In genomic region chr13:108176685-108177274, GRCh38 we compare ENCODE assay signal across 8 cellular contexts. TPM values are rescaled to one million over a fixed set of nuclear protein-coding genes. Genes with fewer than 3 reads are reported as not detected.
DNase-seq lines count a peak whose midpoint lies in the region; ATAC-seq and TF ChIP-seq lines count a peak whose summit lies in the region.

No MANE protein-coding gene starts in this region.

- no peak overlapping the region for H3K4me3 Mint-ChIP-seq in Calu3 (ENCODE audit: low read depth, unreplicated experiment)

- no peak for TF ChIP-seq CTCF in Calu3 (IDR thresholded peaks at IDR 0.05; ENCODE audit: unreplicated experiment)
- TF ChIP-seq CTCF in esophagus squamous epithelium (IDR thresholded peaks at IDR 0.05): no peak

- H3K4me3 ChIP-seq in SJSA1: no peak overlapping the region
- H3K4me3 ChIP-seq in esophagus squamous epithelium: no peak overlapping the region

- DNase-seq in Calu3: peak; percentile 3
- DNase-seq in SJSA1 (ENCODE audit: low read depth in 1 of 2, low spot score in 2 of 2): peak; percentile 82 to 95
- peak; percentile 27 for DNase-seq in activated naive CD8-positive, alpha-beta T cell treated with anti-CD3 and anti-CD28 coated beads, Interleukin-2, amount 50 U/mL, for 16 hours (ENCODE audit: low read depth, low spot score)
- DNase-seq in left kidney (ENCODE audit: low read depth, low spot score): peak; percentile 29
- peak; percentile 53 for DNase-seq in stimulated activated naive CD4-positive, alpha-beta T cell treated with Interleukin-2 at 50 U/mL for 16 hours (lab: John Stamatoyannopoulos, UW)
- no peak for DNase-seq in esophagus squamous epithelium (lab: John Stamatoyannopoulos, UW)

- peak; percentile 74 for ATAC-seq in GM21576 (IDR thresholded peaks at IDR 0.05; ENCODE audit: unreplicated experiment)
- no peak for ATAC-seq in HG03135 (IDR thresholded peaks at IDR 0.05; ENCODE audit: unreplicated experiment)

- no peak for TF ChIP-seq POLR2A in esophagus squamous epithelium (IDR thresholded peaks at IDR 0.05)

- no peaks in the 10 kb centered on the region for H3K36me3 ChIP-seq in SJSA1
- H3K36me3 ChIP-seq in esophagus squamous epithelium: no peaks in the 10 kb centered on the region

- no peaks in the 10 kb centered on the region for H3K4me1 Mint-ChIP-seq in Calu3 (ENCODE audit: low read depth, unreplicated experiment)

- H3K9me3 ChIP-seq in SJSA1 (replicated peaks) (peaks cover 10% of the 10 kb centered on the region; the same call in 1 of the 2 replicates), esophagus squamous epithelium (peaks cover 0 to 8% (median 0%) of the 10 kb centered on the region in 3 donors)

- 36 to 50% methylated on average over 7 to 8 of the region's 8 CpGs for WGBS in esophagus squamous epithelium, 2 donors

- H3K9me3 Mint-ChIP-seq in Calu3 (ENCODE audit: low read depth, unreplicated experiment): no peaks in the 10 kb centered on the region

- peaks cover 25% of the 10 kb centered on the region for H3K27me3 ChIP-seq in SJSA1 (replicated peaks)
- H3K27me3 ChIP-seq in esophagus squamous epithelium: no peaks in the 10 kb centered on the region

- H3K36me3 Mint-ChIP-seq in Calu3 (ENCODE audit: insufficient read depth, unreplicated experiment): no peaks in the 10 kb centered on the region

- no TSS peak for BruUV-seq in Calu3 (replicated peaks; lab: Mats Ljungman, UMichigan)

- H3K27ac Mint-ChIP-seq in Calu3 (ENCODE audit: unreplicated experiment): no peak overlapping the region

- H3K27me3 Mint-ChIP-seq in Calu3 (ENCODE audit: unreplicated experiment): no peaks in the 10 kb centered on the region

- H3K4me1 ChIP-seq in SJSA1 (replicated peaks) (no peaks in the 10 kb centered on the region), esophagus squamous epithelium (no peaks in the 10 kb centered on the region)

- CTCF ChIA-PET in Calu3 (lab: Charles Lee): interaction anchor here (0.7 kb wide), 1 partner anchor 248 kb away, joined by 3 read pairs; no protein-coding TSS in a partner anchor

- no peak overlapping the region for H3K27ac ChIP-seq in SJSA1
- no peak overlapping the region for H3K27ac ChIP-seq in esophagus squamous epithelium

- intact Hi-C loops in Calu3 (cut with micrococcal nuclease; ENCODE audit: unreplicated experiment) (no loop called here), esophagus squamous epithelium (cut with DNase I) (no loop called here)

RNA-seq across cellular contexts. Expression of gene LIG4, which starts 38.6 kb away (rescaled TPM):
- total RNA-seq in Calu3 (2022) (2.7 and 3.1 TPM in 2 replicates), esophagus squamous epithelium (1 to 10 TPM; 5.9 to 9.4 (median 7.8) TPM)
- 23.1 and 24.5 TPM in 2 replicates for total RNA-seq in SJSA1 (2014; rRNA removed; shearing (Covaris generic))

RNA-seq across cellular contexts. Expression of gene ABHD13, which starts 41.4 kb away (rescaled TPM):
- total RNA-seq in Calu3 (2022) (3.2 and 3.4 TPM in 2 replicates), esophagus squamous epithelium (10 to 100 TPM in 1 of 4 donors, 1 to 10 TPM in 3; 6.8 to 12.2 (median 8.4) TPM)
- 14.8 and 17.9 TPM in 2 replicates for total RNA-seq in SJSA1 (2014; rRNA removed; shearing (Covaris generic))
